In the genomic region with DNA sequence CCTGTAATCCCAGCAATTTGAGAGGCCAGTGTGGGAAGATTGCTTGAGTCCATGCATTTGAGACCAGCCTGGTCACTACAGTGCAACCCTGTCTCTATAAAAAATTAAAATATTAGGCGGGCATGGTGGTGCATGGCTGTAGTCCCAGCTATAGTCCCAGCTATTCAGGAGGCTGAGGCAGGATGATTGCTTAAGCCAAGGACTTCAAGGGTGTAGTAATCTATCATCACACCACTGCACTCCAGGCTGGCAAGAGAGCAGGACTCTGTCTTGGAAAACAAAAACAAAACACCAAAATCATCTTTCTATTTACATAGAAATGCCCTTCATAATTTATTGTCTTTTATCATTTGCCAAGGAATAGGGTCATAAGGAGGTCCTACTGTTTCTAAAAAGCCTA, we compare ENCODE assay signal across 11 cellular contexts.
"Had no signal": no experiment of that assay in that cellular context is flagged by ENCODE, and none has a peak within 500 bp of the region (broad histone marks: within the 10 kb centered on the region; RNA-seq: fewer than 3 reads in every experiment).

No MANE protein-coding gene starts in this region.

- H3K27ac Mint-ChIP-seq: GM23338, H9, HFFc6 had no signal

- H3K36me3 ChIP-seq: HAP-1 had no signal

- H3K4me1 Mint-ChIP-seq: GM23338, H9 had no signal

- H3K4me2 ChIP-seq: GM23338 had no signal

- H3K4me1 ChIP-seq: HAP-1 had no signal

- H3K9me3 ChIP-seq: HAP-1 had no signal

- H3K9ac ChIP-seq: GM23248 had no signal

- ATAC-seq: GM23338, HCT116 had no signal

- H3K27ac ChIP-seq: GM23248 had no signal

- H2AFZ ChIP-seq: GM23248, GM23338 had no signal

- H3K4me3 ChIP-seq: GM23248, GM23338, HAP-1 had no signal

- DNase-seq: GM23248, GOT3, H7, H9, HCEC 1CT, HFFc6 had no signal

- FAIRE-seq: H1, H54 had no signal

- H3K4me3 Mint-ChIP-seq: GM23338, H9, HFFc6 had no signal
